ENCODE assay signal across 26 cellular contexts in the genomic region with DNA sequence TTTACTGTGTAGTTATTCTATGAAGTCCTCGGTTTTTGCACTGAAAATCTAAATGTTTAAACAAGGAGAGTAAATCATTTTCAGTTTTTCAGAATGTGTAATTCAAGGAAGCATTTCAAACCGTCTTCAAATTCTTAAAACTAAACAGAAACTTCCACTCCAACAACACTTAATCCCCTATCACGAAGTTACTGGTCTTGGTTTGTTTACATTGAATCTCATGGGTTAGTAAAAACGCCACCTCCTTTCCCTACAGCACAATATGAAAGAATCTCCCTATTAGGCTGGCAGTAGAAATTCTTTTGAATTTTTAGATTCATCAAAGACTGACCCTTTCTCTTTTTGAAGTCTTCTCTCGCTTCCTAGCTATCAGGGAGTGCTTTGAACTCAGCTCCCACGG.
"Had no signal": no experiment of that assay in that cellular context is flagged by ENCODE, and none has a peak within 500 bp of the region (broad histone marks: within the 10 kb centered on the region; RNA-seq: fewer than 3 reads in every experiment).

No MANE protein-coding gene starts in this region.

- ATAC-seq: activated CD8-positive, alpha-beta T cell treated with anti-CD3 and anti-CD28 coated beads, Interleukin-2, amount 10 ng/mL, durations not matched to agents 7 days and 5 days; T-cell had no signal

- H3K4me1 Mint-ChIP-seq: T-cell had no signal

- H3K36me3 ChIP-seq: brain microvascular endothelial cell, cardiac muscle cell had no signal

- H3K27me3 Mint-ChIP-seq: activated naive CD8-positive, alpha-beta T cell; activated T-cell treated with anti-CD3 and anti-CD28 coated beads, Interleukin-2, amount 50 U/mL, for 24 hours; IgD-negative memory B cell; T-cell had no signal

- H3K9me3 Mint-ChIP-seq: activated naive CD4-positive, alpha-beta T cell treated with anti-CD3 and anti-CD28 coated beads for 36 hours; activated T-cell treated with anti-CD3 and anti-CD28 coated beads, Interleukin-2, amount 50 U/mL, for 24 hours; activated T-helper 1 cell treated with anti-CD3 and anti-CD28 coated beads, Interleukin-12 subunit alpha, Interleukin-12 subunit beta, Interleukin-2, Interleukin-4 antibody, amounts not matched to agents 30 ng/mL and 10 ng/mL and 1 ng/mL, durations not matched to agents 14 hours and 24 hours and 36 hours had no signal

- H3K4me3 Mint-ChIP-seq: activated CD8-positive, alpha-beta T cell treated with anti-CD3 and anti-CD28 coated beads, Interleukin-2, amount 10 ng/mL, durations not matched to agents 7 days and 5 days; activated naive CD4-positive, alpha-beta T cell treated with anti-CD3 and anti-CD28 coated beads for 36 hours; activated naive CD8-positive, alpha-beta T cell; activated T-cell treated with anti-CD3 and anti-CD28 coated beads, Interleukin-2, amount 50 U/mL, for 24 hours; activated T-helper 1 cell treated with anti-CD3 and anti-CD28 coated beads, Interleukin-12 subunit alpha, Interleukin-12 subunit beta, Interleukin-2, Interleukin-4 antibody, amounts not matched to agents 30 ng/mL and 10 ng/mL and 1 ng/mL, durations not matched to agents 14 hours and 24 hours and 36 hours; IgD-negative memory B cell; T-cell had no signal

- DNase-seq: activated CD4-positive, alpha-beta T cell treated with anti-CD3 and anti-CD28 coated beads for 4 hours; activated CD4-positive, alpha-beta T cell treated with anti-CD3 and anti-CD28 coated beads, Interleukin-2, amount 50 U/mL, for 4 hours; activated CD8-positive, alpha-beta T cell treated with anti-CD3 and anti-CD28 coated beads, Interleukin-2, amount 10 ng/mL, durations not matched to agents 7 days and 5 days; activated effector memory CD4-positive, alpha-beta T cell treated with anti-CD3 and anti-CD28 coated beads, Interleukin-2, amount 50 U/mL, for 16 hours; activated naive CD4-positive, alpha-beta T cell treated with anti-CD3 and anti-CD28 coated beads for 36 hours; activated T-cell treated with anti-CD3 and anti-CD28 coated beads, Interleukin-2, amount 50 U/mL, for 24 hours; brain microvascular endothelial cell; KG1; MV-4-11; NCI-H1092 treated with DMSO at 0.1 percent for 48 hours; NCI-H1417 treated with DMSO at 0.1 percent for 48 hours; NCI-H1694 treated with DMSO at 0.1 percent for 48 hours; NCI-H2029 treated with DMSO at 0.1 percent for 48 hours; NCI-H345; NCI-H510A; NCI-H526 treated with DMSO at 0.1 percent for 48 hours; NCI-H82; SIG-M5; T-cell; T-helper 2 cell; T1000 had no signal

- H3K4me3 ChIP-seq: cardiac muscle cell, SK-N-MC had no signal

- H3K27me3 ChIP-seq: brain microvascular endothelial cell, cardiac muscle cell had no signal

- H3K27ac ChIP-seq: brain microvascular endothelial cell, cardiac muscle cell, SK-N-MC had no signal

- H3K27ac Mint-ChIP-seq: activated CD8-positive, alpha-beta T cell treated with anti-CD3 and anti-CD28 coated beads, Interleukin-2, amount 10 ng/mL, durations not matched to agents 7 days and 5 days; activated naive CD4-positive, alpha-beta T cell treated with anti-CD3 and anti-CD28 coated beads for 36 hours; activated naive CD8-positive, alpha-beta T cell; activated T-cell treated with anti-CD3 and anti-CD28 coated beads, Interleukin-2, amount 50 U/mL, for 24 hours; activated T-helper 1 cell treated with anti-CD3 and anti-CD28 coated beads, Interleukin-12 subunit alpha, Interleukin-12 subunit beta, Interleukin-2, Interleukin-4 antibody, amounts not matched to agents 30 ng/mL and 10 ng/mL and 1 ng/mL, durations not matched to agents 14 hours and 24 hours and 36 hours; IgD-negative memory B cell; T-cell had no signal
